ENCODE assay signal across 8 cellular contexts in the genomic region with DNA sequence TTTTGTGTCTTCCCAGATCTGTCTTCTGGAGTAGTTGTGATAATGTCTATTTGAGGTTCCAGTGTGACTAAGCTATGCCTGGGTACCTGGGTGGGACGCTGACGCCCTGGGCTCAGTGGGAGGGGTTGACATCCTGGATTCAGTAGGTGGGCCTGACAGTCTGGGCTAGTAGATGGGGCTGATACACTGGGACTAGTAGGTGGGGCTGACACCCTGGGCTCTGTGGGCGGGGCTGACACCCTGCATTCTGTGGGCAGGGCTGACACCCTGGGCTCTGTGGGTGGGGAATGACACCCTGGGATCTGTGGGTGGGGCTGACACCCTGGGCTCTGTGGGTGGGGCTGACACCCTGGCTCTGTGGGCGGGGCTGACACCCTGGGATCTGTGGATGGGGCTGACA.
DNase-seq lines count a peak whose midpoint lies in the region; ATAC-seq lines count a peak whose summit lies in the region.
"Not testable (repeated sequence)": the region's sequence is repeated elsewhere in the genome, so short reads cannot be mapped to it uniquely, and the experiment has no call there.

No MANE protein-coding gene starts in this region.

- H3K36me3 Mint-ChIP-seq in T-cell; activated CD8-positive, alpha-beta T cell treated with anti-CD3 and anti-CD28 coated beads, Interleukin-2, amount 10 ng/mL, durations not matched to agents 7 days and 5 days (ENCODE audit: low read depth): not testable (repeated sequence)

- H3K27me3 ChIP-seq in ACC112 (ENCODE audit: insufficient read depth, low read length); Karpas-422 (ENCODE audit: low read length); effector memory CD4-positive, alpha-beta T cell (replicated peaks; ENCODE audit: control insufficient read depth, insufficient read depth, low read length, poor library complexity, severe bottlenecking): not testable (repeated sequence)

- peaks cover 11% of the 10 kb centered on the region for H3K4me1 ChIP-seq in ACC112 (ENCODE audit: control insufficient read depth, insufficient read depth, low read length, unreplicated experiment)
- not testable (repeated sequence) for H3K4me1 ChIP-seq in Karpas-422 (ENCODE audit: low read length); effector memory CD4-positive, alpha-beta T cell (ENCODE audit: control insufficient read depth, insufficient read depth, low read length, poor library complexity, severe bottlenecking)

- H3K9me3 Mint-ChIP-seq in T-cell; activated CD8-positive, alpha-beta T cell treated with anti-CD3 and anti-CD28 coated beads, Interleukin-2, amount 10 ng/mL, durations not matched to agents 7 days and 5 days (ENCODE audit: insufficient read depth): not testable (repeated sequence)

- H3K27me3 Mint-ChIP-seq in T-cell; activated CD8-positive, alpha-beta T cell treated with anti-CD3 and anti-CD28 coated beads, Interleukin-2, amount 10 ng/mL, durations not matched to agents 7 days and 5 days (ENCODE audit: low read depth): not testable (repeated sequence)

- H3K4me2 ChIP-seq in Karpas-422 (ENCODE audit: low read depth, low read length, poor library complexity, severe bottlenecking): not testable (repeated sequence)

- ATAC-seq in T-cell (replicated peaks in 1 of 4): peak in 2 of 4 experiments; percentile 60 to 64
- ATAC-seq in activated CD8-positive, alpha-beta T cell treated with anti-CD3 and anti-CD28 coated beads, Interleukin-2, amount 10 ng/mL, durations not matched to agents 7 days and 5 days: peak; percentile 36

- H3K9me3 ChIP-seq in Karpas-422 (ENCODE audit: low read length); effector memory CD4-positive, alpha-beta T cell (ENCODE audit: control insufficient read depth, low read length): not testable (repeated sequence)

- H3K9ac ChIP-seq in Karpas-422 (ENCODE audit: low read length): not testable (repeated sequence)

- peak overlapping the region; percentile 7; the same call in 1 of the 2 replicates for H3K27ac ChIP-seq in ACC112 (ENCODE audit: low read depth, low read length)
- H3K27ac ChIP-seq in Karpas-422 (ENCODE audit: low read length); effector memory CD4-positive, alpha-beta T cell (ENCODE audit: insufficient read depth, low read length, poor library complexity, severe bottlenecking): not testable (repeated sequence)

- not testable (repeated sequence) for H4K20me1 ChIP-seq in Karpas-422 (ENCODE audit: insufficient read depth, low read depth, low read length)

- DNase-seq in Karpas-422 (peak; percentile 46), T-cell (peak in 29 of 34 experiments; percentile 9 to 59 (median 26)), islet precursor cell (peak; percentile 28)
- peak; percentile 42 for DNase-seq in activated CD8-positive, alpha-beta T cell treated with anti-CD3 and anti-CD28 coated beads, Interleukin-2, amount 10 ng/mL, durations not matched to agents 7 days and 5 days
- peak; percentile 38 for DNase-seq in activated effector memory CD4-positive, alpha-beta T cell treated with Interleukin-2 at 50 U/mL for 16 hours
- DNase-seq in effector memory CD4-positive, alpha-beta T cell: peak; percentile 57 to 66 (median 59)
- DNase-seq in stimulated activated CD8-positive, alpha-beta memory T cell treated with anti-CD3 and anti-CD28 coated beads, Interleukin-12 subunit alpha, Interleukin-12 subunit beta, amount 100 ng/mL, for 4 hours (ENCODE audit: low read depth): peak; percentile 8

- not testable (repeated sequence) for H3K4me3 ChIP-seq in ACC112 (ENCODE audit: low read depth, low read length); Karpas-422 (ENCODE audit: low read length); effector memory CD4-positive, alpha-beta T cell (ENCODE audit: insufficient read depth, low read depth, low read length, poor library complexity, severe bottlenecking)

- not testable (repeated sequence) for H3K79me2 ChIP-seq in ACC112 (ENCODE audit: control insufficient read depth, insufficient read depth, low read length, unreplicated experiment); Karpas-422 (ENCODE audit: low read length)

- H3K36me3 ChIP-seq in ACC112 (ENCODE audit: insufficient read depth, low read length); Karpas-422 (ENCODE audit: insufficient read depth, low read length); effector memory CD4-positive, alpha-beta T cell (ENCODE audit: control insufficient read depth, insufficient read depth, low read length): not testable (repeated sequence)

- H2AFZ ChIP-seq in ACC112 (ENCODE audit: low read length, unreplicated experiment); Karpas-422 (ENCODE audit: low read length): not testable (repeated sequence)

- peak overlapping the region; percentile 67 to 75 for H3K27ac Mint-ChIP-seq in T-cell
- H3K27ac Mint-ChIP-seq in activated CD8-positive, alpha-beta T cell treated with anti-CD3 and anti-CD28 coated beads, Interleukin-2, amount 10 ng/mL, durations not matched to agents 7 days and 5 days: peak overlapping the region; percentile 64

- POLR2A ChIA-PET in T-cell (lab: Charles Lee); activated CD8-positive, alpha-beta T cell treated with anti-CD3 and anti-CD28 coated beads, Interleukin-2, amount 10 ng/mL, durations not matched to agents 7 days and 5 days (lab: Charles Lee): not testable (repeated sequence)

- peaks cover 14 to 26% (median 15%) of the 10 kb centered on the region in 3 donors for H3K4me1 Mint-ChIP-seq in T-cell
- not testable (repeated sequence) for H3K4me1 Mint-ChIP-seq in activated CD8-positive, alpha-beta T cell treated with anti-CD3 and anti-CD28 coated beads, Interleukin-2, amount 10 ng/mL, durations not matched to agents 7 days and 5 days (ENCODE audit: low read depth)

- H3K4me3 Mint-ChIP-seq in T-cell; activated CD8-positive, alpha-beta T cell treated with anti-CD3 and anti-CD28 coated beads, Interleukin-2, amount 10 ng/mL, durations not matched to agents 7 days and 5 days: not testable (repeated sequence)

- CTCF ChIA-PET in T-cell (lab: Charles Lee); activated CD8-positive, alpha-beta T cell treated with anti-CD3 and anti-CD28 coated beads, Interleukin-2, amount 10 ng/mL, durations not matched to agents 7 days and 5 days (lab: Charles Lee): not testable (repeated sequence)

- H3K9me2 ChIP-seq in Karpas-422 (replicated peaks; ENCODE audit: insufficient read depth, low read length): not testable (repeated sequence)

Comparison
In these comparisons a context has a peak if more than half of its experiments do, and no peak if none do; other contexts are left out.
1. DNase-seq: peak in every context shown above with its lines; median percentile 59 in effector memory CD4-positive, alpha-beta T cell; 46 in Karpas-422; 42 in activated CD8-positive, alpha-beta T cell treated with anti-CD3 and anti-CD28 coated beads, Interleukin-2, amount 10 ng/mL, durations not matched to agents 7 days and 5 days; 38 in activated effector memory CD4-positive, alpha-beta T cell treated with Interleukin-2 at 50 U/mL for 16 hours; 28 in islet precursor cell; 26 in T-cell; 8 in stimulated activated CD8-positive, alpha-beta memory T cell treated with anti-CD3 and anti-CD28 coated beads, Interleukin-12 subunit alpha, Interleukin-12 subunit beta, amount 100 ng/mL, for 4 hours.